Comparison of ENCODE assay signal across 11 cellular contexts in genomic region chr5:65101706-65102105, GRCh38.
DNase-seq lines count a peak whose midpoint lies in the region; ATAC-seq and TF ChIP-seq lines count a peak whose summit lies in the region.
"Had no signal": no experiment of that assay in that cellular context is flagged by ENCODE, and none has a peak within 500 bp of the region (broad histone marks: within the 10 kb centered on the region; RNA-seq: fewer than 3 reads in every experiment).

No MANE protein-coding gene starts in this region.

- dilution Hi-C loops in IMR-90 (cut with HindIII; ENCODE audit: low sequenced_read_pairs, unreplicated experiment): no loop called here

- peak overlapping the region; percentile 94 for H3K23ac ChIP-seq in IMR-90 (ENCODE audit: low read depth, low read length)

- POLR2A ChIA-PET in IMR-90 (lab: Charles Lee; ENCODE audit: unreplicated experiment): no interaction called here

- H2AK5ac ChIP-seq in IMR-90 (ENCODE audit: low read depth, low read length): peak overlapping the region; percentile 50; the same call in 1 of the 2 replicates

- BruUV-seq in IMR-90 (replicated peaks; lab: Mats Ljungman, UMichigan): no TSS peak

- peak overlapping the region; percentile 98 for H2BK120ac ChIP-seq in IMR-90 (ENCODE audit: low read depth, low read length)

- CTCF ChIA-PET in IMR-90 (lab: Yijun Ruan, JAX): interaction anchor here (0.6 to 1.3 kb wide), 2 partner anchors 10 to 381 kb away, joined by 3 read pairs; no protein-coding TSS in a partner anchor

- H3K27ac ChIP-seq in IMR-90 (ENCODE audit: insufficient read depth, low read length): peak overlapping the region; percentile 91
- peak overlapping the region; percentile 13 for H3K27ac ChIP-seq in duodenal mucosa (ENCODE audit: low read depth, low read length)
- H3K27ac ChIP-seq: pancreas had no signal

- no peak overlapping the region for H2AFZ ChIP-seq in IMR-90 (replicated peaks; ENCODE audit: low read length, poor library complexity)

- H2BK15ac ChIP-seq in IMR-90 (ENCODE audit: low read depth, low read length): peak overlapping the region; percentile 83

- in situ Hi-C loops in IMR-90 (cut with MboI; ENCODE audit: low sequenced_read_pairs): loop anchor here (10.0 kb wide), 1 partner anchor 383 kb away; the partner anchor contains the start of gene ADAMTS6

- peak overlapping the region; percentile 92 to 97 for H4K8ac ChIP-seq in IMR-90 (ENCODE audit: low read depth in 2 of 2, low read length in 2 of 2)

- H3K9me1 ChIP-seq in IMR-90 (ENCODE audit: insufficient read depth, low read length): peaks cover 13% of the 10 kb centered on the region

- peak overlapping the region in 1 of 3 experiments; percentile 1 for H3K4me3 Mint-ChIP-seq in nephron

- H3K9me3 Mint-ChIP-seq in nephron: no peaks in the 10 kb centered on the region

- no peak overlapping the region for H2AK9ac ChIP-seq in IMR-90 (replicated peaks; ENCODE audit: low read depth, low read length, poor library complexity)

- no peaks in the 10 kb centered on the region for H4K20me1 ChIP-seq in IMR-90 (ENCODE audit: insufficient read depth, low read length)

- H2BK5ac ChIP-seq in IMR-90 (ENCODE audit: low read depth, low read length, poor library complexity, severe bottlenecking): peak overlapping the region; percentile 98

- H3K4me3 ChIP-seq in IMR-90 (ENCODE audit: insufficient read depth, low read depth, low read length) (no peak overlapping the region), duodenal mucosa (ENCODE audit: low read depth in 1 of 2, low read length in 2 of 2) (no peak overlapping the region)

- 0 out of 2 replicates have a peak overlapping the region, but pooled peaks have one; percentile 13 for H3K4me2 ChIP-seq in IMR-90 (ENCODE audit: low read depth, low read length)

- peak overlapping the region; percentile 94 for H3K4ac ChIP-seq in IMR-90 (ENCODE audit: low read depth, low read length)

- H4K91ac ChIP-seq in IMR-90 (ENCODE audit: insufficient read depth, low read depth, low read length): peak overlapping the region; percentile 98

- WGBS in IMR-90 (ENCODE audit: extremely low coverage in 2 of 2, insufficient read length in 1 of 2), 2 experiments: no CpG with 5 or more reads among the region's 7 CpGs

- H3K4me1 ChIP-seq in IMR-90 (ENCODE audit: control insufficient read depth, insufficient read depth, low read length): peaks cover 18% of the 10 kb centered on the region
- H3K4me1 ChIP-seq in duodenal mucosa (ENCODE audit: control insufficient read depth in 1 of 2, insufficient read depth in 2 of 2, low read length in 2 of 2): peaks cover 0 to 4% of the 10 kb centered on the region in 2 donors

- H2BK20ac ChIP-seq in IMR-90 (ENCODE audit: low read depth, low read length): peak overlapping the region; percentile 98

- H3K14ac ChIP-seq in IMR-90 (replicated peaks; ENCODE audit: low read depth, low read length): peak overlapping the region; percentile 95

- no peak for TF ChIP-seq POLR2A in IMR-90 (IDR thresholded peaks at IDR 0.05; ENCODE audit: low read depth, low read length)

- no peak for TF ChIP-seq RAD21 in IMR-90 (IDR thresholded peaks at IDR 0.05; ENCODE audit: low read length)

- peaks cover 26% of the 10 kb centered on the region for H3K4me1 Mint-ChIP-seq in nephron

- peak overlapping the region; percentile 95 for H3K18ac ChIP-seq in IMR-90 (ENCODE audit: low read depth, low read length)

- intact Hi-C loops in IMR-90 (cut with micrococcal nuclease): loop anchor here (1.0 to 2.0 kb wide), 3 partner anchors 26 to 382 kb away; no protein-coding TSS in a partner anchor

- H3K36me3 Mint-ChIP-seq in nephron (ENCODE audit: low read depth): no peaks in the 10 kb centered on the region

- H3K27me3 ChIP-seq in IMR-90 (ENCODE audit: control insufficient read depth, insufficient read depth, low read length): no peaks in the 10 kb centered on the region
- H3K27me3 ChIP-seq in duodenal mucosa (ENCODE audit: control insufficient read depth in 1 of 2, insufficient read depth in 2 of 2, low read length in 2 of 2): no peaks in the 10 kb centered on the region
- H3K27me3 ChIP-seq: pancreas had no signal

- H3K36me3 ChIP-seq in IMR-90 (ENCODE audit: control insufficient read depth, insufficient read depth, low read length) (no peaks in the 10 kb centered on the region), duodenal mucosa (ENCODE audit: control insufficient read depth in 1 of 2, insufficient read depth in 2 of 2, low read length in 2 of 2) (no peaks in the 10 kb centered on the region)
- H3K36me3 ChIP-seq: pancreas had no signal

- no peaks in the 10 kb centered on the region; a peak in 1 of 4 replicates for H3K79me1 ChIP-seq in IMR-90 (ENCODE audit: low read depth in 1 of 2, low read length in 2 of 2)

- ATAC-seq in IMR-90 (ENCODE audit: low read depth): peak; percentile 67
- no peak for ATAC-seq in esophagus mucosa
- no peak for ATAC-seq in GM21423 (IDR thresholded peaks at IDR 0.05; ENCODE audit: unreplicated experiment)

- peak overlapping the region; percentile 55 to 90 (median 86) for H3K27ac Mint-ChIP-seq in nephron

- H4K5ac ChIP-seq in IMR-90 (ENCODE audit: low read depth, low read length): peak overlapping the region; percentile 92

- H3K9me3 ChIP-seq in IMR-90 (ENCODE audit: control insufficient read depth, insufficient read depth, low read length): no peaks in the 10 kb centered on the region
- no peaks in the 10 kb centered on the region for H3K9me3 ChIP-seq in duodenal mucosa (ENCODE audit: control insufficient read depth in 1 of 2, low read length in 2 of 2)
- H3K9me3 ChIP-seq: pancreas had no signal

- TF ChIP-seq CTCF in IMR-90 (conservative IDR thresholded peaks at IDR 0.05; ENCODE audit: low read depth, low read length): no peak
- TF ChIP-seq CTCF in nephron (IDR thresholded peaks at IDR 0.05; ENCODE audit: unreplicated experiment in 3 of 3): no peak

- peaks cover 12% of the 10 kb centered on the region for H3K27me3 Mint-ChIP-seq in nephron (ENCODE audit: low read depth)

- peak overlapping the region; percentile 95 for H3K56ac ChIP-seq in IMR-90 (ENCODE audit: extremely low read depth, insufficient read depth, low read length)

- H3K9ac ChIP-seq in IMR-90 (ENCODE audit: low read depth, low read length) (peak overlapping the region; percentile 70), duodenal mucosa (ENCODE audit: low read depth in 1 of 2, low read length in 2 of 2) (peak overlapping the region in 1 of 2 donors; percentile 5)

- DNase-seq in AG08396 (ENCODE audit: low spot score) (peak; percentile 33), IMR-90 (peak; percentile 70), NCI-H82 (lab: John Stamatoyannopoulos, UW) (no peak), NCI-H2029 treated with DMSO at 0.1 percent for 48 hours (lab: John Stamatoyannopoulos, UW) (no peak)
- DNase-seq: activated T-cell treated with anti-CD3 and anti-CD28 coated beads for 4 hours, SIG-M5 had no signal

TF ChIP-seq in IMR-90, 13 proteins besides CTCF, POLR2A, EP300 and RAD21:
- no peak for TF ChIP-seq CEBPB (IDR thresholded peaks at IDR 0.05; ENCODE audit: low read depth, low read length)
- no peak for TF ChIP-seq CHD1 (IDR thresholded peaks at IDR 0.05; ENCODE audit: low read depth, low read length)
TF ChIP-seq in IMR-90: peak in this region for 0.

Comparison
In these comparisons a context has a peak if more than half of its experiments do, and no peak if none do; other contexts are left out.
1. DNase-seq: peak in AG08396 (single experiment) and IMR-90 (single experiment); none in NCI-H82 (single experiment) and NCI-H2029 treated with DMSO at 0.1 percent for 48 hours (single experiment).